8 cellular contexts compared by ENCODE assay signal in the genomic region with DNA sequence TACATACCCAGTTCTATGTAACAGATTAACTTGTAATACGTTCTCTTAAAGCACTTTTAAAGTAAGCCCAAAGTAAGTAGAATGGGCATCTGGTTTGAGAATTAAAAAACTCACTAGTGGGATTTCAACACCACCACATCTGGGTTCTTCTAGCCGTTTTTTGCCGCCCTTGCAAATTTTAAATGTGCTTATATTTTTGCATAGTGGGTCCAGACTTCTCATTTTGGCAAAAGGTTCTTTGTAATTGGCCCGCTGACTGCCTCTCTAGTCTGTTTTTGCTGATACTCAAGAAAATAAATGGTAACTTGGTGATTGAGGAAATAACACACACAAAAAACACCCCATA. TPM values are rescaled to one million over a fixed set of nuclear protein-coding genes. Genes with fewer than 3 reads are reported as not detected.
A peak's percentile ranks its signal among the peaks of the same experiment; 100 is the strongest.
DNase-seq lines count a peak whose midpoint lies in the region; ATAC-seq and TF ChIP-seq lines count a peak whose summit lies in the region.

No MANE protein-coding gene starts in this region.

- H3K79me2 ChIP-seq in MM.1S (ENCODE audit: low read length) = no peaks in the 10 kb centered on the region

- H3K4me1 ChIP-seq in MM.1S (ENCODE audit: low read length) = peaks cover 21% of the 10 kb centered on the region

- H3K4me1 Mint-ChIP-seq in nephron progenitor cell = peaks cover 4% of the 10 kb centered on the region

- H3K27me3 Mint-ChIP-seq in nephron progenitor cell (ENCODE audit: low read depth, poor library complexity) = peaks cover 3% of the 10 kb centered on the region

- H2AFZ ChIP-seq in MM.1S (ENCODE audit: low read length) = peak overlapping the region; percentile 89

- ATAC-seq in HG02610 (IDR thresholded peaks at IDR 0.05; ENCODE audit: unreplicated experiment) = no peak
- no peak for ATAC-seq in HG03520 (IDR thresholded peaks at IDR 0.05; ENCODE audit: unreplicated experiment)

- peaks cover 4% of the 10 kb centered on the region for H3K9me3 Mint-ChIP-seq in nephron progenitor cell

- H3K4me3 Mint-ChIP-seq in nephron progenitor cell = peak overlapping the region; percentile 76

- H3K27ac Mint-ChIP-seq in nephron progenitor cell = no peak overlapping the region

- H4K20me1 ChIP-seq in MM.1S (ENCODE audit: insufficient read depth, low read length) = no peaks in the 10 kb centered on the region

- peak overlapping the region; percentile 92 for H3K9ac ChIP-seq in MM.1S (ENCODE audit: low read length)

- H3K4me3 ChIP-seq in BJ (ENCODE audit: low read depth, low read length) (peak overlapping the region; percentile 66), MM.1S (ENCODE audit: low read length) (peak overlapping the region; percentile 80), dorsolateral prefrontal cortex (peak overlapping the region; percentile 64 to 93 (median 81))

- H3K27ac ChIP-seq in MM.1S (ENCODE audit: low read length) = peak overlapping the region; percentile 50; the same call in 1 of the 2 replicates
- H3K27ac ChIP-seq in dorsolateral prefrontal cortex = peak overlapping the region in 57 of 59 donors; percentile 35 to 97 (median 87)

- CTCF ChIA-PET in BJ (lab: Yijun Ruan, JAX) = interaction anchor here (1.6 kb wide), 1 partner anchor 10 kb away, joined by 3 read pairs; no protein-coding TSS in a partner anchor

- H3K9me2 ChIP-seq in MM.1S (replicated peaks; ENCODE audit: insufficient read depth, low read length) = no peaks in the 10 kb centered on the region

- 0 out of 2 replicates have a peak, but pooled peaks cover 7% of the 10 kb centered on the region for H3F3A ChIP-seq in MM.1S (ENCODE audit: insufficient read depth, low read length)

- H3K36me3 ChIP-seq in BJ (ENCODE audit: control insufficient read depth, insufficient read depth, low read length) = peaks cover 1% of the 10 kb centered on the region; the same call in 1 of the 2 replicates
- peaks cover 4% of the 10 kb centered on the region; the same call in 1 of the 2 replicates for H3K36me3 ChIP-seq in MM.1S (replicated peaks; ENCODE audit: insufficient read depth, low read length)

- no peak for TF ChIP-seq CTCF in BJ (IDR thresholded peaks at IDR 0.05; ENCODE audit: insufficient read depth, low read depth, low read length)
- no peak for TF ChIP-seq CTCF in MM.1S (IDR thresholded peaks at IDR 0.05; ENCODE audit: low read length)
- no peak for TF ChIP-seq CTCF in dorsolateral prefrontal cortex (IDR thresholded peaks at IDR 0.05 in 54 of 56, conservative IDR thresholded peaks at IDR 0.05 in 2 of 56; ENCODE audit: low read depth in 1 of 56, partially characterized antibody in 56 of 56)
- no peak for TF ChIP-seq CTCF in nephron progenitor cell (IDR thresholded peaks at IDR 0.05)

- no peaks in the 10 kb centered on the region for H3K9me3 ChIP-seq in MM.1S (replicated peaks; ENCODE audit: insufficient read depth, low read length)

- intact Hi-C loops in dorsolateral prefrontal cortex (cut with DNase I) = loop anchor here (2.0 to 5.0 kb wide), 2 partner anchors 67 to 68 kb away; no protein-coding TSS in a partner anchor

- DNase-seq in BJ (ENCODE audit: low read depth) = no peak
- no peak for DNase-seq in MM.1S
- DNase-seq in dorsolateral prefrontal cortex = no peak
- DNase-seq in nephron progenitor cell = no peak
- DNase-seq in kidney glomerular epithelial cell (lab: John Stamatoyannopoulos, UW) = no peak
- no peak for DNase-seq in NCI-H748 (lab: John Stamatoyannopoulos, UW; ENCODE audit: unreplicated experiment)

- POLR2A ChIA-PET in BJ (lab: Charles Lee) = interaction anchor here (1.0 kb wide), 1 partner anchor 16 kb away, joined by 3 read pairs; no protein-coding TSS in a partner anchor

- H3K27me3 ChIP-seq in BJ (ENCODE audit: control insufficient read depth, insufficient read depth, low read length) (no peaks in the 10 kb centered on the region), MM.1S (replicated peaks; ENCODE audit: insufficient read depth, low read length) (no peaks in the 10 kb centered on the region), dorsolateral prefrontal cortex (no peaks in the 10 kb centered on the region)

- peaks cover 28% of the 10 kb centered on the region for H3K36me3 Mint-ChIP-seq in nephron progenitor cell (ENCODE audit: low read depth)

- H3K4me2 ChIP-seq in MM.1S (ENCODE audit: low read depth, low read length) = peak overlapping the region; percentile 75

RNA-seq across cellular contexts. Expression of a gene that starts 0.6 kb away (rescaled TPM):
- polyA plus RNA-seq in BJ (2011; rRNA removed) = 3.9 and 9.3 TPM in 2 replicates
- polyA minus RNA-seq in BJ (2011; rRNA and poly(A)+ RNA removed) = 2.5 and 2.7 TPM in 2 replicates
- 10 to 100 TPM in 33 of 120 experiments, 1 to 10 TPM in 87; 4.3 to 17.0 (median 8.6) TPM for total RNA-seq in dorsolateral prefrontal cortex

RNA-seq across cellular contexts. Expression of a gene that starts 20.4 kb away (rescaled TPM):
- polyA plus RNA-seq in BJ (2011; rRNA removed) = 11.1 and 27.6 TPM in 2 replicates
- 11.7 and 13.9 TPM in 2 replicates for polyA minus RNA-seq in BJ (2011; rRNA and poly(A)+ RNA removed)
- total RNA-seq in dorsolateral prefrontal cortex = 10 to 100 TPM; 23.2 to 54.9 (median 37.9) TPM

RNA-seq across cellular contexts. Expression of a gene that starts 54.3 kb away (rescaled TPM):
- polyA plus RNA-seq in BJ (2011; rRNA removed) = 12.0 and 23.4 TPM in 2 replicates
- 7.5 and 9.2 TPM in 2 replicates for polyA minus RNA-seq in BJ (2011; rRNA and poly(A)+ RNA removed)
- total RNA-seq in dorsolateral prefrontal cortex = 100 to 1,000 TPM in 13 of 120 experiments, 10 to 100 TPM in 107; 34.8 to 117 (median 79.4) TPM
